8 cellular contexts compared by ENCODE assay signal in genomic region chr2:39124770-39125075, GRCh38. TPM values are rescaled to one million over a fixed set of nuclear protein-coding genes. Genes with fewer than 3 reads are reported as not detected.
A peak's percentile ranks its signal among the peaks of the same experiment; 100 is the strongest.
DNase-seq lines count a peak whose midpoint lies in the region; ATAC-seq and TF ChIP-seq lines count a peak whose summit lies in the region.

No MANE protein-coding gene starts in this region.

- H3K9me2 ChIP-seq in PC-9 (ENCODE audit: insufficient read depth): no peaks in the 10 kb centered on the region

- peaks cover 32% of the 10 kb centered on the region for H3F3A ChIP-seq in PC-9 (ENCODE audit: insufficient read depth, low read depth)

- H3K4me2 ChIP-seq in PC-9: peak overlapping the region; percentile 90

- no peaks in the 10 kb centered on the region for H3K9me3 ChIP-seq in PC-9 (ENCODE audit: insufficient read depth, low read depth)
- no peaks in the 10 kb centered on the region for H3K9me3 ChIP-seq in mucosa of rectum (ENCODE audit: control insufficient read depth in 2 of 2, low read length in 2 of 2)

- POLR2A ChIA-PET in PC-9 (lab: Charles Lee; ENCODE audit: unreplicated experiment): interaction anchor here (0.7 to 0.9 kb wide), 3 partner anchors 105 to 177 kb away, joined by 3 to 5 read pairs (median 4); no protein-coding TSS in a partner anchor

- H3K4me3 ChIP-seq in GM08714 (ENCODE audit: low read length) (peak overlapping the region; percentile 84), PC-9 (peak overlapping the region; percentile 83), mucosa of rectum (ENCODE audit: low read length in 2 of 2) (peak overlapping the region; percentile 83 to 98), urinary bladder (ENCODE audit: low read depth, low read length) (peak overlapping the region; percentile 72)

- H3K27me3 ChIP-seq in PC-9 (ENCODE audit: insufficient read depth, low read depth) (no peaks in the 10 kb centered on the region), mucosa of rectum (ENCODE audit: control insufficient read depth in 2 of 2, insufficient read depth in 2 of 2, low read length in 2 of 2) (no peaks in the 10 kb centered on the region)

- no peaks in the 10 kb centered on the region for H4K20me1 ChIP-seq in PC-9 (ENCODE audit: insufficient read depth)

- H3K9ac ChIP-seq in mucosa of rectum (ENCODE audit: low read depth in 1 of 2, low read length in 2 of 2): peak overlapping the region; percentile 63 to 83

- no TSS peak for BruUV-seq in PC-9 (replicated peaks; lab: Mats Ljungman, UMichigan)

- CTCF ChIA-PET in PC-9 (lab: Charles Lee): interaction anchor here (0.7 to 1.1 kb wide), 2 partner anchors 177 to 968 kb away, joined by 3 to 5 read pairs; no protein-coding TSS in a partner anchor

- no peaks in the 10 kb centered on the region for H3K36me3 ChIP-seq in PC-9 (ENCODE audit: low read depth)
- no peaks in the 10 kb centered on the region for H3K36me3 ChIP-seq in mucosa of rectum (ENCODE audit: control insufficient read depth in 2 of 2, insufficient read depth in 2 of 2, low read length in 2 of 2)
- H3K36me3 ChIP-seq in urinary bladder (ENCODE audit: insufficient read depth): no peaks in the 10 kb centered on the region

- ATAC-seq in GM19328 (IDR thresholded peaks at IDR 0.05; ENCODE audit: unreplicated experiment) (no peak), HG02973 (IDR thresholded peaks at IDR 0.05; ENCODE audit: unreplicated experiment) (no peak), HG03521 (IDR thresholded peaks at IDR 0.05; ENCODE audit: unreplicated experiment) (no peak)

- peaks cover 23% of the 10 kb centered on the region for H3K79me2 ChIP-seq in PC-9 (ENCODE audit: low read depth)

- H2AFZ ChIP-seq in PC-9: peak overlapping the region; percentile 99

- intact Hi-C loops in PC-9 (cut with micrococcal nuclease; ENCODE audit: unreplicated experiment): loop anchor here (1.0 kb wide), 2 partner anchors 56 to 104 kb away; no protein-coding TSS in a partner anchor

- H3K4me1 ChIP-seq in PC-9 (replicated peaks; ENCODE audit: insufficient read depth) (peaks cover 29% of the 10 kb centered on the region), mucosa of rectum (ENCODE audit: control insufficient read depth in 2 of 2, insufficient read depth in 2 of 2, low read length in 2 of 2) (peaks cover 18 to 21% of the 10 kb centered on the region in 2 donors), urinary bladder (ENCODE audit: insufficient read depth) (no peaks in the 10 kb centered on the region)

- no peak for DNase-seq in PC-9

- under 1% methylated on average over 9 of the region's 9 CpGs for WGBS in urinary bladder

- peak; percentile 4; the same call in 1 of the 2 replicates for TF ChIP-seq CTCF in PC-9 (conservative IDR thresholded peaks at IDR 0.05)

- peak overlapping the region; percentile 50 for H3K27ac ChIP-seq in PC-9
- H3K27ac ChIP-seq in cingulate gyrus (ENCODE audit: low read depth, low read length): peak overlapping the region; percentile 48
- peak overlapping the region; percentile 89 to 94 for H3K27ac ChIP-seq in mucosa of rectum (ENCODE audit: low read depth in 2 of 2, low read length in 2 of 2)
- H3K27ac ChIP-seq in urinary bladder (ENCODE audit: low read depth): peak overlapping the region; percentile 97

RNA-seq across cellular contexts. Expression of gene SOS1, which starts 3.9 kb away (rescaled TPM):
- total RNA-seq in PC-9 (2021): 19.2 and 34.7 TPM in 2 replicates
- total RNA-seq in urinary bladder: 92.6 TPM
- 17.3 TPM for polyA plus RNA-seq in urinary bladder
